8 cellular contexts compared by ENCODE assay signal in the genomic region with DNA sequence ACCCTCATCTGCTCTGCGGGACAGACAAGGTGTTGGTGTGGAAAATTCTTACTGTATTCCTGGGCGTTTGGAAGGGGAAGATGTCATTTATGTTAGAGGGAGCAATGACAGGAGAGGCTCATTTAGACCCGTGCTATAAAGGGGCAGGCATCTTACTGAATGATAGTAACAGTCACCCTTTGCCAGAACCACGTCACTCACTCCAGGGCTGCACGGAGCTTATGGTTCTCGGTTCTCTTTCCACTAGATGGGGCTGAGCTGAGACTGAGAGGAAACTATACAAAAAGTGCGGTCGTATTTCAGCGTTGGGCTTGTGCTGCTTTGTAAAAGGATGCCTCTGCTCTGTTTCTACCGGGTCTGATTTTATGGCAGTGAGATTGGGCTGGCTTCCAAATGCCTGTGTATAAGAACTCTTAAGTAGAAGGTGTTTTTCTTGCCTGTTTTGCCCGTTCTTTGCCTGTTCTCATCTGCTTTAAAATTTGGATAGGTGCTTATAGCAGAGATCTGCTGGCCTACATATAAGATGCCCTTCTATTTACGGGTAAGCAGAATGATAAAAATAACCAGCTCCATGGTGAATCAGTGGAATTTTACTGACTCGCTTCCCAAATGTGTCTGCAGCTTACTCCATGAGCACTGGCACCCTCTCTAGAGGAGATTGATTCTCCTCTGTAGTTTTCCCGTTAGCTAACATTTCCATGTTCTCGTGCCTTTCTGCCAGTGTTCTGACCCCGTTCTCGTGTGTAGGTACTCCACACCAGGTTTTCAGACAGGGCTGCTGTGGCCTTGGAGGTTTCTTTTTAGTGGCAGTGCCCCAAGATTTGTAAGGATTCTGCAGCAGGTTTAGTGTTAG. TPM values are rescaled to one million over a fixed set of nuclear protein-coding genes. Genes with fewer than 3 reads are reported as not detected.
DNase-seq lines count a peak whose midpoint lies in the region; ATAC-seq and TF ChIP-seq lines count a peak whose summit lies in the region.

No MANE protein-coding gene starts in this region.

- H3K27ac ChIP-seq in SK-N-SH (ENCODE audit: low read depth in 2 of 2, low read length in 1 of 2) (peak overlapping the region; percentile 87 to 95), vagina (peak overlapping the region; percentile 91)

- intact Hi-C loops in left ventricle myocardium superior (cut with micrococcal nuclease), result no loop called here
- intact Hi-C loops in sciatic nerve (cut with DNase I), result no loop called here
- intact Hi-C loops in vagina (cut with DNase I), result no loop called here

- peak; percentile 49 for DNase-seq in SK-N-SH
- peak; percentile 95 for DNase-seq in amniotic stem cell (lab: John Stamatoyannopoulos, UW)
- peak; percentile 56 for DNase-seq in left ventricle myocardium superior
- DNase-seq in sciatic nerve (ENCODE audit: low spot score), result no peak
- DNase-seq in vagina (ENCODE audit: extremely low spot score in 2 of 2), result no peak
- DNase-seq in COLO668 (lab: John Stamatoyannopoulos, UW; ENCODE audit: unreplicated experiment), result no peak

- POLR2A ChIA-PET in SK-N-SH (lab: Yijun Ruan, JAX), result interaction anchor here (1.3 kb wide), 1 partner anchor 56 kb away, joined by 3 read pairs; a partner anchor contains a TSS

- TF ChIP-seq EP300 in SK-N-SH (IDR thresholded peaks at IDR 0.05; ENCODE audit: borderline replicate concordance in 1 of 2, low read depth in 1 of 2, low read length in 1 of 2), result no peak

- TF ChIP-seq RAD21 in SK-N-SH (IDR thresholded peaks at IDR 0.05; ENCODE audit: low read length), result peak; percentile 59

- no peaks in the 10 kb centered on the region for H4K20me1 ChIP-seq in SK-N-SH (ENCODE audit: insufficient read depth)

- CTCF ChIA-PET in SK-N-SH (lab: Yijun Ruan, JAX), result interaction anchor here (0.5 to 2.7 kb wide), 15 partner anchors 8 to 221 kb away, joined by 3 to 15 read pairs (median 5); a partner anchor contains a TSS

- WGBS in SK-N-SH (ENCODE audit: low lambda C conversion rate), result 19% methylated on average over 15 of the region's 17 CpGs

- TF ChIP-seq CTCF in SK-N-SH (IDR thresholded peaks at IDR 0.05) (peak; percentile 60), vagina (IDR thresholded peaks at IDR 0.05) (no peak)

- peak overlapping the region; percentile 80 for H3K4me2 ChIP-seq in SK-N-SH

- no peaks in the 10 kb centered on the region for H3K9me2 ChIP-seq in SK-N-SH

- peaks cover 14 to 15% of the 10 kb centered on the region in 2 experiments for H3K36me3 ChIP-seq in SK-N-SH (replicated peaks in 1 of 2; ENCODE audit: control insufficient read depth in 1 of 2, insufficient read depth in 2 of 2, low read length in 1 of 2)
- no peaks in the 10 kb centered on the region for H3K36me3 ChIP-seq in vagina

- H3K27me3 ChIP-seq in SK-N-SH (ENCODE audit: insufficient read depth) (no peaks in the 10 kb centered on the region), vagina (no peaks in the 10 kb centered on the region)

- no peak for TF ChIP-seq POLR2A in vagina (IDR thresholded peaks at IDR 0.05)

- H3K9me3 ChIP-seq in SK-N-SH, result no peaks in the 10 kb centered on the region
- H3K9me3 ChIP-seq in vagina, result no peaks in the 10 kb centered on the region

- H3K4me3 ChIP-seq in SK-N-SH (ENCODE audit: low read depth in 2 of 2, low read length in 1 of 2), result peak overlapping the region; percentile 24 to 54
- peak overlapping the region; percentile 6 to 21 for H3K4me3 ChIP-seq in vagina

- peak overlapping the region; percentile 37; the same call in 1 of the 2 replicates for H3K9ac ChIP-seq in SK-N-SH

- peaks cover 16% of the 10 kb centered on the region for H3F3A ChIP-seq in SK-N-SH (replicated peaks; ENCODE audit: insufficient read depth)

- H3K79me2 ChIP-seq in SK-N-SH (ENCODE audit: insufficient read depth), result peaks cover 59% of the 10 kb centered on the region

- H2AFZ ChIP-seq in SK-N-SH (ENCODE audit: low read depth), result peak overlapping the region; percentile 55

- H3K4me1 ChIP-seq in SK-N-SH (ENCODE audit: control insufficient read depth in 1 of 2, insufficient read depth in 2 of 2, low read depth in 1 of 2, low read length in 1 of 2) (peaks cover 27 to 45% of the 10 kb centered on the region in 2 experiments), vagina (peaks cover 53% of the 10 kb centered on the region)

- peak; percentile 68 for ATAC-seq in HG02610 (IDR thresholded peaks at IDR 0.05; ENCODE audit: unreplicated experiment)
- peak; percentile 93 for ATAC-seq in left ventricle myocardium superior
- peak; percentile 90 for ATAC-seq in sciatic nerve
- no peak for ATAC-seq in GM19035 (IDR thresholded peaks at IDR 0.05; ENCODE audit: unreplicated experiment)

TF ChIP-seq in SK-N-SH, 30 proteins besides CTCF, POLR2A, EP300 and RAD21:
- TF ChIP-seq, protein P1, sequence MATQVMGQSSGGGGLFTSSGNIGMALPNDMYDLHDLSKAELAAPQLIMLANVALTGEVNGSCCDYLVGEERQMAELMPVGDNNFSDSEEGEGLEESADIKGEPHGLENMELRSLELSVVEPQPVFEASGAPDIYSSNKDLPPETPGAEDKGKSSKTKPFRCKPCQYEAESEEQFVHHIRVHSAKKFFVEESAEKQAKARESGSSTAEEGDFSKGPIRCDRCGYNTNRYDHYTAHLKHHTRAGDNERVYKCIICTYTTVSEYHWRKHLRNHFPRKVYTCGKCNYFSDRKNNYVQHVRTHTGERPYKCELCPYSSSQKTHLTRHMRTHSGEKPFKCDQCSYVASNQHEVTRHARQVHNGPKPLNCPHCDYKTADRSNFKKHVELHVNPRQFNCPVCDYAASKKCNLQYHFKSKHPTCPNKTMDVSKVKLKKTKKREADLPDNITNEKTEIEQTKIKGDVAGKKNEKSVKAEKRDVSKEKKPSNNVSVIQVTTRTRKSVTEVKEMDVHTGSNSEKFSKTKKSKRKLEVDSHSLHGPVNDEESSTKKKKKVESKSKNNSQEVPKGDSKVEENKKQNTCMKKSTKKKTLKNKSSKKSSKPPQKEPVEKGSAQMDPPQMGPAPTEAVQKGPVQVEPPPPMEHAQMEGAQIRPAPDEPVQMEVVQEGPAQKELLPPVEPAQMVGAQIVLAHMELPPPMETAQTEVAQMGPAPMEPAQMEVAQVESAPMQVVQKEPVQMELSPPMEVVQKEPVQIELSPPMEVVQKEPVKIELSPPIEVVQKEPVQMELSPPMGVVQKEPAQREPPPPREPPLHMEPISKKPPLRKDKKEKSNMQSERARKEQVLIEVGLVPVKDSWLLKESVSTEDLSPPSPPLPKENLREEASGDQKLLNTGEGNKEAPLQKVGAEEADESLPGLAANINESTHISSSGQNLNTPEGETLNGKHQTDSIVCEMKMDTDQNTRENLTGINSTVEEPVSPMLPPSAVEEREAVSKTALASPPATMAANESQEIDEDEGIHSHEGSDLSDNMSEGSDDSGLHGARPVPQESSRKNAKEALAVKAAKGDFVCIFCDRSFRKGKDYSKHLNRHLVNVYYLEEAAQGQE (IDR thresholded peaks at IDR 0.05; ENCODE audit: low read depth, low read length), result no peak
- no peak for TF ChIP-seq RXRA (IDR thresholded peaks at IDR 0.05; ENCODE audit: borderline replicate concordance, low read depth)
- TF ChIP-seq TAF1 (IDR thresholded peaks at IDR 0.05; ENCODE audit: borderline replicate concordance, low read depth, low read length), result no peak
- TF ChIP-seq NRF1 (IDR thresholded peaks at IDR 0.05; ENCODE audit: low read depth, low read length), result no peak
- TF ChIP-seq, protein P2, sequence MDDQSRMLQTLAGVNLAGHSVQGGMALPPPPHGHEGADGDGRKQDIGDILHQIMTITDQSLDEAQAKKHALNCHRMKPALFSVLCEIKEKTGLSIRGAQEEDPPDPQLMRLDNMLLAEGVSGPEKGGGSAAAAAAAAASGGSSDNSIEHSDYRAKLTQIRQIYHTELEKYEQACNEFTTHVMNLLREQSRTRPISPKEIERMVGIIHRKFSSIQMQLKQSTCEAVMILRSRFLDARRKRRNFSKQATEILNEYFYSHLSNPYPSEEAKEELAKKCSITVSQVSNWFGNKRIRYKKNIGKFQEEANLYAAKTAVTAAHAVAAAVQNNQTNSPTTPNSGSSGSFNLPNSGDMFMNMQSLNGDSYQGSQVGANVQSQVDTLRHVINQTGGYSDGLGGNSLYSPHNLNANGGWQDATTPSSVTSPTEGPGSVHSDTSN (IDR thresholded peaks at IDR 0.05), result peak; percentile 68
- TF ChIP-seq FOXJ3 (CRISPR knock-in tag; IDR thresholded peaks at IDR 0.05), result no peak
- TF ChIP-seq MEF2A (IDR thresholded peaks at IDR 0.05; ENCODE audit: borderline replicate concordance, low read depth), result peak; percentile 3; the same call in 1 of the 2 replicates
- TF ChIP-seq SMC3 (IDR thresholded peaks at IDR 0.05; ENCODE audit: low read depth, low read length), result peak; percentile 51
- no peak for TF ChIP-seq ELF1 (IDR thresholded peaks at IDR 0.05)
- TF ChIP-seq, protein P3, sequence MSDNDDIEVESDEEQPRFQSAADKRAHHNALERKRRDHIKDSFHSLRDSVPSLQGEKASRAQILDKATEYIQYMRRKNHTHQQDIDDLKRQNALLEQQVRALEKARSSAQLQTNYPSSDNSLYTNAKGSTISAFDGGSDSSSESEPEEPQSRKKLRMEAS (IDR thresholded peaks at IDR 0.05; ENCODE audit: low read depth), result no peak; the same call in 1 of the 2 replicates
- no peak; the same call in 1 of the 2 replicates for TF ChIP-seq NFIC (IDR thresholded peaks at IDR 0.05; ENCODE audit: borderline replicate concordance)

RNA-seq across cellular contexts. Expression of a gene that starts 55.9 kb away (rescaled TPM):
- polyA plus RNA-seq in SK-N-SH (2012; rRNA removed), result 26.8 and 69.2 TPM in 2 replicates
- 69.5 and 89.7 TPM in 2 replicates for polyA plus RNA-seq in SK-N-SH (2012; cell fraction: cytosol; rRNA removed)
- polyA plus RNA-seq in SK-N-SH (2012; cell fraction: nucleus; rRNA removed), result 37.7 and 46.6 TPM in 2 replicates
- 63.0 TPM for total RNA-seq in left ventricle myocardium superior
- total RNA-seq in sciatic nerve, result 142 TPM
- total RNA-seq in vagina, result 23.3 TPM

RNA-seq across cellular contexts. Expression of a gene that starts 55.9 kb away (rescaled TPM):
- polyA plus RNA-seq in SK-N-SH (2012; rRNA removed), result 3.0 and 3.2 TPM in 2 replicates
- 4.1 TPM in 2 replicates for polyA plus RNA-seq in SK-N-SH (2012; cell fraction: cytosol; rRNA removed)
- polyA plus RNA-seq in SK-N-SH (2012; cell fraction: nucleus; rRNA removed), result 2.9 and 6.9 TPM in 2 replicates
- total RNA-seq in left ventricle myocardium superior (4.3 TPM), sciatic nerve (67.7 TPM), vagina (17.9 TPM)

Comparison
In these comparisons a context has a peak if more than half of its experiments do, and no peak if none do; other contexts are left out.
1. DNase-seq: peak in SK-N-SH (single experiment), amniotic stem cell (single experiment) and left ventricle myocardium superior (single experiment); none in sciatic nerve (single experiment), vagina (0 of 2) and COLO668 (single experiment).